In genomic region chr4:25351777-25352421, GRCh38 we compare ENCODE assay signal across 19 cellular contexts. TPM values are rescaled to one million over a fixed set of nuclear protein-coding genes. Genes with fewer than 3 reads are reported as not detected.
DNase-seq lines count a peak whose midpoint lies in the region; ATAC-seq and TF ChIP-seq lines count a peak whose summit lies in the region.
"Had no signal": no experiment of that assay in that cellular context is flagged by ENCODE, and none has a peak within 500 bp of the region (broad histone marks: within the 10 kb centered on the region; RNA-seq: fewer than 3 reads in every experiment).

No MANE protein-coding gene starts in this region.

- intact Hi-C loops in CD14-positive monocyte (cut with micrococcal nuclease): no loop called here

- TF ChIP-seq CTCF in fibroblast of pulmonary artery (IDR thresholded peaks at IDR 0.05; ENCODE audit: low read length, missing control alignments) (no peak), retinal pigment epithelial cell (conservative IDR thresholded peaks at IDR 0.05; ENCODE audit: low read depth, low read length) (no peak), CD14-positive monocyte (IDR thresholded peaks at IDR 0.05) (no peak)

- H3K4me1 Mint-ChIP-seq in CD14-positive monocyte: peaks cover under 1% of the 10 kb centered on the region

- no peak overlapping the region for H3K4me3 Mint-ChIP-seq in CD14-positive monocyte
- H3K4me3 Mint-ChIP-seq: activated CD8-positive, alpha-beta T cell treated with anti-CD3 and anti-CD28 coated beads for 36 hours had no signal

- H3K9me3 Mint-ChIP-seq in CD14-positive monocyte: no peaks in the 10 kb centered on the region
- H3K9me3 Mint-ChIP-seq: activated CD8-positive, alpha-beta T cell treated with anti-CD3 and anti-CD28 coated beads for 36 hours had no signal

- peak; percentile 48 for DNase-seq in HCEC 1CT
- peak; percentile 54 for DNase-seq in fibroblast of pulmonary artery (ENCODE audit: low read depth)
- peak; percentile 15 for DNase-seq in retinal pigment epithelial cell (ENCODE audit: low read depth)
- no peak for DNase-seq in iPS-NIHi11 (ENCODE audit: low spot score)
- no peak for DNase-seq in CD14-positive monocyte (ENCODE audit: low spot score)
- no peak for DNase-seq in 8988T
- no peak for DNase-seq in NCI-H510A (lab: John Stamatoyannopoulos, UW)
- DNase-seq: activated CD8-positive, alpha-beta T cell treated with anti-CD3 and anti-CD28 coated beads for 36 hours; activated gamma-delta T cell treated with Interleukin-2 at 50 U/mL for 16 hours; cerebellar nuclear complex; DMS153; left lung; NCI-H510A treated with DMSO at 0.1 percent for 48 hours had no signal

- H3K36me3 Mint-ChIP-seq in CD14-positive monocyte: peaks cover 17 to 21% of the 10 kb centered on the region in 2 donors

- peak; percentile 93 for ATAC-seq in SK-N-SH treated with all-trans-retinoic acid at 6 μM for 48 hours
- ATAC-seq: activated CD8-positive, alpha-beta T cell treated with anti-CD3 and anti-CD28 coated beads for 36 hours; gastroesophageal sphincter; GM12878; left lung; Right ventricle myocardium inferior had no signal

- H3K27me3 Mint-ChIP-seq in CD14-positive monocyte (ENCODE audit: low read depth in 3 of 3): no peaks in the 10 kb centered on the region
- H3K27me3 Mint-ChIP-seq: activated CD8-positive, alpha-beta T cell treated with anti-CD3 and anti-CD28 coated beads for 36 hours had no signal

- no peak overlapping the region for H3K27ac Mint-ChIP-seq in CD14-positive monocyte
- H3K27ac Mint-ChIP-seq: activated CD8-positive, alpha-beta T cell treated with anti-CD3 and anti-CD28 coated beads for 36 hours had no signal

- H3K4me3 ChIP-seq in fibroblast of pulmonary artery (replicated peaks; ENCODE audit: low read depth, low read length) (no peak overlapping the region), retinal pigment epithelial cell (ENCODE audit: low read length) (no peak overlapping the region)
- H3K4me3 ChIP-seq: gastroesophageal sphincter, GM12878, left lung, skin epidermis, thoracic aorta had no signal

TF ChIP-seq in SK-N-SH treated with all-trans-retinoic acid at 6 μM for 48 hours, 23 proteins besides CTCF, POLR2A, EP300 and RAD21:
- TF ChIP-seq ZNF8 (CRISPR knock-in tag; IDR thresholded peaks at IDR 0.05): no peak
- no peak for TF ChIP-seq TOX (CRISPR knock-in tag; IDR thresholded peaks at IDR 0.05; ENCODE audit: borderline replicate concordance)
- TF ChIP-seq BACH2 (CRISPR knock-in tag; IDR thresholded peaks at IDR 0.05; ENCODE audit: borderline replicate concordance): no peak
- TF ChIP-seq ZC3H10 (CRISPR knock-in tag; IDR thresholded peaks at IDR 0.05): no peak
- no peak for TF ChIP-seq OSR1 (CRISPR knock-in tag; IDR thresholded peaks at IDR 0.05)
- no peak for TF ChIP-seq ZFP3 (CRISPR knock-in tag; IDR thresholded peaks at IDR 0.05)
- no peak for TF ChIP-seq CSDC2 (CRISPR knock-in tag; IDR thresholded peaks at IDR 0.05)
- TF ChIP-seq PPARA (CRISPR knock-in tag; IDR thresholded peaks at IDR 0.05; ENCODE audit: borderline replicate concordance): no peak
- no peak for TF ChIP-seq ESRRG (CRISPR knock-in tag; IDR thresholded peaks at IDR 0.05)
- TF ChIP-seq TCF4 (CRISPR knock-in tag; IDR thresholded peaks at IDR 0.05; ENCODE audit: borderline replicate concordance): no peak
- no peak for TF ChIP-seq PATZ1 (CRISPR knock-in tag; IDR thresholded peaks at IDR 0.05; ENCODE audit: borderline replicate concordance)
- no peak for TF ChIP-seq ARNTL (CRISPR knock-in tag; IDR thresholded peaks at IDR 0.05; ENCODE audit: borderline replicate concordance, low read depth)
- TF ChIP-seq CSRNP3 (CRISPR knock-in tag; IDR thresholded peaks at IDR 0.05): no peak
- TF ChIP-seq GLIS3 (CRISPR knock-in tag; IDR thresholded peaks at IDR 0.05): no peak
- TF ChIP-seq RARB (CRISPR knock-in tag; IDR thresholded peaks at IDR 0.05): no peak
- TF ChIP-seq TSHZ2 (CRISPR knock-in tag; IDR thresholded peaks at IDR 0.05): no peak
- no peak for TF ChIP-seq SNAI2 (CRISPR knock-in tag; IDR thresholded peaks at IDR 0.05)
- no peak for TF ChIP-seq ZNF70 (CRISPR knock-in tag; IDR thresholded peaks at IDR 0.05)

RNA-seq across cellular contexts. Expression of gene ANAPC4, which starts 25.2 kb away (rescaled TPM):
- polyA plus RNA-seq in CD14-positive monocyte: 10 to 100 TPM; 12.7 to 15.1 TPM

RNA-seq across cellular contexts. Expression of gene ZCCHC4, which starts 39.3 kb away (rescaled TPM):
- 1 to 10 TPM; 1.6 to 3.4 TPM for polyA plus RNA-seq in CD14-positive monocyte

Comparison
In these comparisons a context has a peak if more than half of its experiments do, and no peak if none do; other contexts are left out.
1. DNase-seq: peak in HCEC 1CT (single experiment), fibroblast of pulmonary artery (single experiment) and retinal pigment epithelial cell (single experiment); none in iPS-NIHi11 (single experiment), CD14-positive monocyte (single experiment), 8988T (single experiment) and NCI-H510A (single experiment).